8 cellular contexts compared by ENCODE assay signal in the genomic region with DNA sequence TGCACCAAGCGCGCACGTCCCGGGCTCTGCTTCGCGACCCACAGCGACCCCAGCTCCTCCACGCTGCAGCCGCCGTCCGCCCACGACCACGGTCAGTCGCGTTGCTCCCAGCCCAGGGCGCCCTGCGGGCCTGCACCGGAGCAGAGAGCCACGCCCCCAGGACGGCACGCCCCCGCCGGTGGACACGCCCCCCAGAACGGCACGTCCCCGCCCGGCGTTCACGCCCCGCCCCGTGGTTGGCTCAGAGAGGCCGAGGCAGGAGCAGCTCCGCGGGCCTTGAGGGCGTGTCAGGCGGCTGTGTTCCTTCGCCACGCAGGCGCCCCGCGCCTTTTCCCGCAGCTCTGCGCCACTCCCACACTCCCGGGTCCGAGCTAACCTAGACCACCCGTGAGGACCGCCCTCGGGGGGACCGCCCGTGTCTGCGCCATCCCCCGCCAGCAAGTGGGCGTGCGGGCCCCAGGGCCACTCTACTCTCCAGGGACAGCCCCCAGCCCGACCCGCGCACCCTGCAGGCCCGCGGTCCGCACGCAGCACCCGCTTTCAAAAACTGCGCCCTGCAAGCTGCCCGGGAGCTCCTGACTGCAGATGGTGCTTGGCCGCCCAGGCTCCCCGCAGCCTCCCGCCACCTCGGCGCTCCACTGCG. TPM values are rescaled to one million over a fixed set of nuclear protein-coding genes. Genes with fewer than 3 reads are reported as not detected.
DNase-seq lines count a peak whose midpoint lies in the region; ATAC-seq and TF ChIP-seq lines count a peak whose summit lies in the region.

A gene with protein sequence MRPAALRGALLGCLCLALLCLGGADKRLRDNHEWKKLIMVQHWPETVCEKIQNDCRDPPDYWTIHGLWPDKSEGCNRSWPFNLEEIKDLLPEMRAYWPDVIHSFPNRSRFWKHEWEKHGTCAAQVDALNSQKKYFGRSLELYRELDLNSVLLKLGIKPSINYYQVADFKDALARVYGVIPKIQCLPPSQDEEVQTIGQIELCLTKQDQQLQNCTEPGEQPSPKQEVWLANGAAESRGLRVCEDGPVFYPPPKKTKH (minus strand): TSS at position 107 of the 643 bp plus-strand sequence. CDS start 368 bp downstream, outside the sequence.

- H3K27ac ChIP-seq in left lung, result peak within 1 kb of the TSS; percentile 89 to 99

- no peak for TF ChIP-seq CTCF in BE2C (IDR thresholded peaks at IDR 0.05; ENCODE audit: low read depth, low read length)
- no peak for TF ChIP-seq CTCF in left lung (IDR thresholded peaks at IDR 0.05)

- no peaks in the 10 kb centered on the region for H3K4me1 ChIP-seq in BE2C
- peaks cover 5 to 76% of the 10 kb centered on the region in 2 donors for H3K4me1 ChIP-seq in left lung

- peak; percentile 61 for ATAC-seq in HG03442 (IDR thresholded peaks at IDR 0.05; ENCODE audit: unreplicated experiment)
- peak; percentile 98 for ATAC-seq in left lung

- H3K4me3 ChIP-seq in BE2C (ENCODE audit: low read depth, low read length) (peak within 1 kb of the TSS; percentile 77), left lung (peak within 1 kb of the TSS; percentile 96 to 97)

- no peaks in the 10 kb centered on the region for H3K36me3 ChIP-seq in BE2C
- H3K36me3 ChIP-seq in left lung, result no peaks in the 10 kb centered on the region

- H3K9me3 ChIP-seq in BE2C (no peaks in the 10 kb centered on the region), left lung (no peaks in the 10 kb centered on the region)

- intact Hi-C loops in left lung (cut with DNase I), result no loop called here

- peak; percentile 99 for DNase-seq in BE2C
- peak; percentile 70 for DNase-seq in GM19238 (ENCODE audit: insufficient read length, low spot score)
- peak; percentile 93 for DNase-seq in NCI-H69 (lab: John Stamatoyannopoulos, UW)
- peak; percentile 99 for DNase-seq in activated CD4-positive, alpha-beta T cell treated with anti-CD3 and anti-CD28 coated beads, Interleukin-2, amount 50 U/mL, for 1 hour
- DNase-seq in cortex of kidney (lab: John Stamatoyannopoulos, UW), result peak; percentile 69
- DNase-seq in left lung, result peak; percentile 99 to 100
- peak; percentile 98 for DNase-seq in stimulated activated CD4-positive, alpha-beta T cell treated with anti-CD3 and anti-CD28 coated beads, Interleukin-2, amount 100 ng/mL, for 4 hours (ENCODE audit: low read depth)

- no peaks in the 10 kb centered on the region for H3K27me3 ChIP-seq in BE2C
- no peaks in the 10 kb centered on the region for H3K27me3 ChIP-seq in left lung

RNA-seq across cellular contexts. Expression of the gene that starts here (rescaled TPM):
- polyA plus RNA-seq in BE2C (2012; ENCODE audit: insufficient read depth, insufficient read length, low read depth), result 14.1 TPM
- total RNA-seq in left lung, result 10 to 100 TPM; 51.0 to 68.5 TPM

Comparison
In these comparisons a context has a peak if more than half of its experiments do, and no peak if none do; other contexts are left out.
1. Peak in every context shown above with its lines: DNase-seq, ATAC-seq, H3K4me3 ChIP-seq and H3K27ac ChIP-seq.